Comparison of ENCODE assay signal across 11 cellular contexts in genomic region chr3:51686056-51686455, GRCh38. TPM values are rescaled to one million over a fixed set of nuclear protein-coding genes. Genes with fewer than 3 reads are reported as not detected.
DNase-seq lines count a peak whose midpoint lies in the region; ATAC-seq, FAIRE-seq and TF ChIP-seq lines count a peak whose summit lies in the region.
"Had no signal": no experiment of that assay in that cellular context is flagged by ENCODE, and none has a peak within 500 bp of the region (broad histone marks: within the 10 kb centered on the region; RNA-seq: fewer than 3 reads in every experiment).

No MANE protein-coding gene starts in this region.

- H3K4me1 ChIP-seq in astrocyte (ENCODE audit: insufficient read depth, low read length) (peaks cover 32% of the 10 kb centered on the region), lung (ENCODE audit: control insufficient read depth in 2 of 2, insufficient read depth in 2 of 2, low read length in 2 of 2) (peaks cover 15 to 24% of the 10 kb centered on the region in 2 donors)

- FAIRE-seq in astrocyte (lab: Jason Lieb, UNC), result no peak

- H3K27me3 ChIP-seq in astrocyte (ENCODE audit: insufficient read depth, low read length), result no peaks in the 10 kb centered on the region
- no peaks in the 10 kb centered on the region for H3K27me3 ChIP-seq in lung (ENCODE audit: control insufficient read depth, insufficient read depth)

- peak overlapping the region; percentile 91 for H3K27ac Mint-ChIP-seq in activated T-cell treated with anti-CD3 and anti-CD28 coated beads, Interleukin-2, amount 50 U/mL, for 24 hours
- no peak overlapping the region for H3K27ac Mint-ChIP-seq in astrocyte (ENCODE audit: unreplicated experiment)

- H3K4me3 ChIP-seq in astrocyte (ENCODE audit: insufficient read depth, low read depth, low read length) (no peak overlapping the region), lung (no peak overlapping the region)

- no peak overlapping the region for H2AFZ ChIP-seq in astrocyte (ENCODE audit: low read depth, low read length)

- no peaks in the 10 kb centered on the region for H3K79me2 ChIP-seq in astrocyte (ENCODE audit: insufficient read depth, low read length)

- peak overlapping the region; percentile 43 for H3K4me2 ChIP-seq in astrocyte (ENCODE audit: low read length)

- no peaks in the 10 kb centered on the region for H3K9me3 ChIP-seq in astrocyte (ENCODE audit: insufficient read depth, low read depth, low read length)
- no peaks in the 10 kb centered on the region for H3K9me3 ChIP-seq in lung (ENCODE audit: control insufficient read depth in 2 of 2, insufficient read depth in 1 of 2, low read length in 1 of 2)

- peaks cover 81% of the 10 kb centered on the region for H3K4me1 Mint-ChIP-seq in activated T-cell treated with anti-CD3 and anti-CD28 coated beads, Interleukin-2, amount 50 U/mL, for 24 hours (ENCODE audit: low read depth)
- H3K4me1 Mint-ChIP-seq in astrocyte (ENCODE audit: low read depth, unreplicated experiment), result peaks cover 31% of the 10 kb centered on the region

- no peaks in the 10 kb centered on the region for H3K9me3 Mint-ChIP-seq in activated T-cell treated with anti-CD3 and anti-CD28 coated beads, Interleukin-2, amount 50 U/mL, for 24 hours
- no peaks in the 10 kb centered on the region for H3K9me3 Mint-ChIP-seq in astrocyte (ENCODE audit: unreplicated experiment)

- no peaks in the 10 kb centered on the region for H3K27me3 Mint-ChIP-seq in activated T-cell treated with anti-CD3 and anti-CD28 coated beads, Interleukin-2, amount 50 U/mL, for 24 hours
- no peaks in the 10 kb centered on the region for H3K27me3 Mint-ChIP-seq in astrocyte (ENCODE audit: low read depth, unreplicated experiment)

- ATAC-seq in lung (ENCODE audit: insufficient read depth, low FRiP score), result no peak
- ATAC-seq: Panc1 had no signal

- no peak for DNase-seq in activated T-cell treated with anti-CD3 and anti-CD28 coated beads, Interleukin-2, amount 50 U/mL, for 24 hours
- no peak for DNase-seq in activated T-cell treated with anti-CD3 and anti-CD28 coated beads, Interleukin-2, amount 50 U/mL, for 1 hour
- DNase-seq in astrocyte (ENCODE audit: low read depth) (no peak), lung (ENCODE audit: low spot score) (no peak), substantia nigra (lab: John Stamatoyannopoulos, UW) (no peak), activated gamma-delta T cell treated with Interleukin-2 at 50 U/mL for 16 hours (no peak), NCI-H526 (lab: John Stamatoyannopoulos, UW) (no peak), SK-N-DZ (ENCODE audit: low spot score) (no peak)
- DNase-seq: ACHN, NCI-H187 had no signal

- H4K20me1 ChIP-seq in astrocyte (ENCODE audit: insufficient read depth, low read length), result peaks cover 28% of the 10 kb centered on the region

- peaks cover 83% of the 10 kb centered on the region for H3K36me3 Mint-ChIP-seq in activated T-cell treated with anti-CD3 and anti-CD28 coated beads, Interleukin-2, amount 50 U/mL, for 24 hours (ENCODE audit: low read depth)
- H3K36me3 Mint-ChIP-seq in astrocyte (ENCODE audit: low read depth, unreplicated experiment), result peaks cover 21% of the 10 kb centered on the region

- TF ChIP-seq CTCF in astrocyte (IDR thresholded peaks at IDR 0.05; ENCODE audit: insufficient read depth, low read depth, low read length) (no peak), lung (IDR thresholded peaks at IDR 0.05; ENCODE audit: control extremely low read depth, extremely low read depth) (no peak)

- H3K4me3 Mint-ChIP-seq in activated T-cell treated with anti-CD3 and anti-CD28 coated beads, Interleukin-2, amount 50 U/mL, for 24 hours, result peak overlapping the region; percentile 52
- H3K4me3 Mint-ChIP-seq in astrocyte (ENCODE audit: unreplicated experiment), result no peak overlapping the region

- H3K27ac ChIP-seq in astrocyte (ENCODE audit: low read depth, low read length) (peak overlapping the region; percentile 9), lung (ENCODE audit: low read depth in 1 of 2, low read length in 1 of 2) (peak overlapping the region; percentile 71 to 85), substantia nigra (ENCODE audit: low read depth, low read length, poor library complexity, severe bottlenecking) (peak overlapping the region; percentile 49)

- H3K36me3 ChIP-seq in astrocyte (ENCODE audit: insufficient read depth, low read length) (no peaks in the 10 kb centered on the region), lung (ENCODE audit: control insufficient read depth in 2 of 2, insufficient read depth in 2 of 2, low read length in 2 of 2) (peaks cover 0 to 24% of the 10 kb centered on the region in 2 donors)

- 74 to 81% methylated on average over 4 of the region's 4 CpGs for WGBS in lung, 2 donors

- H3K9ac ChIP-seq in astrocyte (ENCODE audit: low read length), result no peak overlapping the region

RNA-seq across cellular contexts. Expression of gene TEX264, which starts 15.0 kb away (rescaled TPM):
- total RNA-seq in astrocyte (28.2 and 29.0 TPM in 2 replicates), lung (10 to 100 TPM; 36.1 to 51.2 TPM)
- 100 to 1,000 TPM in 1 of 2 donors, 10 to 100 TPM in 1; 59.7 to 105 TPM for polyA plus RNA-seq in lung
- polyA plus RNA-seq in SK-N-DZ (2014; cell fraction: cytosol; rRNA removed), result 30.5 and 33.3 TPM in 2 replicates
- 27.6 and 34.4 TPM in 2 replicates for polyA plus RNA-seq in SK-N-DZ (2014; cell fraction: nucleus; rRNA removed)

RNA-seq across cellular contexts. Expression of gene GRM2, which starts 20.8 kb away (rescaled TPM):
- total RNA-seq in astrocyte (0.12 and 0.25 TPM in 2 replicates), lung (under 1 TPM; 0.26 to 0.77 TPM)
- under 1 TPM; 0.13 to 0.24 TPM for polyA plus RNA-seq in lung
- 6.3 and 6.5 TPM in 2 replicates for polyA plus RNA-seq in SK-N-DZ (2014; cell fraction: cytosol; rRNA removed)
- polyA plus RNA-seq in SK-N-DZ (2014; cell fraction: nucleus; rRNA removed), result 3.3 and 7.8 TPM in 2 replicates

Comparison
In these comparisons a context has a peak if more than half of its experiments do, and no peak if none do; other contexts are left out.
1. H3K27ac ChIP-seq: peak in every context shown above with its lines; median percentile 78 in lung; 49 in substantia nigra; 9 in astrocyte.